ENCODE assay signal across 12 cellular contexts in the genomic region with DNA sequence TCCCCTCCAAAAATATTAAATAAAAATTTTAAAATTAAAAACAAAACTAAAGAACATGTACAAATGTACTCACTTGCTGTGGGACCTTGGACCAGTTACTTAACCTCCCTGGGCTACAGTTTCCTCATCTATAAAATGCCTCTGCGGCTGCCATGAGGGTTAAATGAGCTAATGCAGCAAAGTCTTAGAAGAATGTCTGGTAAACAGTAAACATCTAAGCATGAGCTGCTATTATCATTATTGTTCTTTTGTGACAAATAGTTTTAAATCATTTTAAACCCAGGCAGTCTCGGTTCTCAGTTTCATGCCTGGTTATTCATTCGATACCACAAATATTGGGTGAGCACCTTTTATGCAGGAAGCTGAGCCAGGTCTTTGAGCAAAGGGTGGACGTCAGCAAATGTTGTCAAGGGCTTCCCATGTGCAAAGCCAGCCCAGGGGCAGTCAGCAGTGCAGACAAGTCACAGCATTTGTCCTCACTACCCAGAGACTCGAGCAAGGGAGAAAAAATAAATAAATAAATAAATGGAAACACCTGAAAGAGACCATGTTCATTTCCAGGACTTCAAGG.
DNase-seq lines count a peak whose midpoint lies in the region; ATAC-seq and TF ChIP-seq lines count a peak whose summit lies in the region.
"Had no signal": no experiment of that assay in that cellular context is flagged by ENCODE, and none has a peak within 500 bp of the region (broad histone marks: within the 10 kb centered on the region; RNA-seq: fewer than 3 reads in every experiment).

No MANE protein-coding gene starts in this region.

- H3K27me3 Mint-ChIP-seq in CD4-positive, alpha-beta T cell, result no peaks in the 10 kb centered on the region
- no peaks in the 10 kb centered on the region for H3K27me3 Mint-ChIP-seq in effector memory CD8-positive, alpha-beta T cell

- DNase-seq in CD4-positive, alpha-beta T cell, result peak in 1 of 10 experiments; percentile 15
- peak in 1 of 3 experiments; percentile 22 for DNase-seq in effector memory CD8-positive, alpha-beta T cell
- DNase-seq in amniotic stem cell (lab: John Stamatoyannopoulos, UW) (no peak), HT-29 (ENCODE audit: low spot score) (no peak), right cardiac atrium (no peak), midbrain (lab: John Stamatoyannopoulos, UW) (no peak)
- DNase-seq: COR-L47, KG1, NCI-H2081, T1000 had no signal

- no peak overlapping the region for H3K4me3 ChIP-seq in right cardiac atrium (ENCODE audit: low read length)

- peak overlapping the region; percentile 72 for H3K4me3 Mint-ChIP-seq in CD4-positive, alpha-beta T cell
- peak overlapping the region; percentile 71 to 72 for H3K4me3 Mint-ChIP-seq in effector memory CD8-positive, alpha-beta T cell

- H3K4me1 ChIP-seq in right cardiac atrium (ENCODE audit: control insufficient read depth, insufficient read depth, low read length), result peaks cover 4% of the 10 kb centered on the region

- ATAC-seq in CD4-positive, alpha-beta T cell (ENCODE audit: poor library complexity), result peak; percentile 61
- ATAC-seq in GM18502 (IDR thresholded peaks at IDR 0.05; ENCODE audit: poor library complexity, unreplicated experiment) (peak; percentile 39), HG03442 (IDR thresholded peaks at IDR 0.05; ENCODE audit: unreplicated experiment) (peak; percentile 48), right cardiac atrium (no peak)
- peak; percentile 29 for ATAC-seq in effector memory CD8-positive, alpha-beta T cell (replicated peaks)

- no peak overlapping the region for H3K27ac ChIP-seq in CD4-positive, alpha-beta T cell (ENCODE audit: low read depth, low read length)
- no peak overlapping the region for H3K27ac ChIP-seq in right cardiac atrium (ENCODE audit: low read length)

- 89% methylated on average over 5 of the region's 5 CpGs for WGBS in right cardiac atrium

- CTCF ChIA-PET in CD4-positive, alpha-beta T cell (lab: Charles Lee), result no interaction called here

- intact Hi-C loops in CD4-positive, alpha-beta T cell (cut with DNase I, micrococcal nuclease), result no loop called here
- intact Hi-C loops in right cardiac atrium (cut with DNase I), result no loop called here

- H3K36me3 Mint-ChIP-seq in CD4-positive, alpha-beta T cell (ENCODE audit: low read depth), result peaks cover 84% of the 10 kb centered on the region
- peaks cover 50% of the 10 kb centered on the region for H3K36me3 Mint-ChIP-seq in effector memory CD8-positive, alpha-beta T cell (ENCODE audit: insufficient read depth)

- TF ChIP-seq CTCF in CD4-positive, alpha-beta T cell (IDR thresholded peaks at IDR 0.05), result no peak

- H3K9me3 ChIP-seq in CD4-positive, alpha-beta T cell (ENCODE audit: control insufficient read depth, low read length), result no peaks in the 10 kb centered on the region
- H3K9me3 ChIP-seq in right cardiac atrium (ENCODE audit: control insufficient read depth, low read length), result no peaks in the 10 kb centered on the region

- H3K27me3 ChIP-seq in CD4-positive, alpha-beta T cell (ENCODE audit: control insufficient read depth, insufficient read depth, low read length), result no peaks in the 10 kb centered on the region
- no peaks in the 10 kb centered on the region for H3K27me3 ChIP-seq in right cardiac atrium (ENCODE audit: control insufficient read depth, insufficient read depth)

- H3K9me3 Mint-ChIP-seq in CD4-positive, alpha-beta T cell, result no peaks in the 10 kb centered on the region
- no peaks in the 10 kb centered on the region for H3K9me3 Mint-ChIP-seq in effector memory CD8-positive, alpha-beta T cell

- peaks cover 60% of the 10 kb centered on the region for H3K4me1 Mint-ChIP-seq in CD4-positive, alpha-beta T cell (ENCODE audit: low read depth)
- peaks cover 77 to 87% of the 10 kb centered on the region in 2 donors for H3K4me1 Mint-ChIP-seq in effector memory CD8-positive, alpha-beta T cell (ENCODE audit: low read depth in 2 of 2)

- POLR2A ChIA-PET in CD4-positive, alpha-beta T cell (lab: Charles Lee), result interaction anchor here (0.8 to 1.5 kb wide), 3 partner anchors 9 to 12 kb away, joined by 4 to 12 read pairs (median 6); no protein-coding TSS in a partner anchor

- H3K27ac Mint-ChIP-seq in CD4-positive, alpha-beta T cell, result peak overlapping the region; percentile 86
- H3K27ac Mint-ChIP-seq in effector memory CD8-positive, alpha-beta T cell, result peak overlapping the region; percentile 88 to 96

Comparison
In these comparisons a context has a peak if more than half of its experiments do, and no peak if none do; other contexts are left out.
1. ATAC-seq: peak in CD4-positive, alpha-beta T cell (single experiment), GM18502 (single experiment), HG03442 (single experiment) and effector memory CD8-positive, alpha-beta T cell (single experiment); none in right cardiac atrium (0 of 2).